In the genomic region with DNA sequence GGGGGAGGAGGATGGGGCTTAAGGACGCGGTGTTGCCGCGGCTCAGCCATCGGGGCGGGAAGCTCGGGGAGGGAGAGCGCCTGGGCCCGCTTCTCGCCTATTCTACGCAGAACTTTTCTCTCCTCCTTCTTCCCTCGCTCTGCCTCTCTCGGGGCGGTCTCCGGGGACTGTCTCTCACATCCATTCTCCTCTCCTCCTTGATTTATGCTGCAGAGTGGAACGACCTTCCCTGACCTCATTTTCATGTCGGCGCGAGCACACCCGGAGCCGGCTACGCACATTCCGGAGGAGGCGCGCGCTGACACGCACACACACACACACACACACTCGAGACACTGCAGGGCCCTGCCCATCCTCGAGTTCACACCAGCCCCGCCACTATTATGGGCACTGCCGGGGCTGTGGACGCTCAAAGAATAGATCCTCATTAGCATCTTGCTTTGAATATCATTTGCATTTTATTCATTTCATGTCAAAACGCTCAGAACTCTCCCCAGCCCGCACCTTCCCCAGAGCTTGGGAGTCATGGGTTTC, we compare ENCODE assay signal across 9 cellular contexts. TPM values are rescaled to one million over a fixed set of nuclear protein-coding genes. Genes with fewer than 3 reads are reported as not detected.
A peak's percentile ranks its signal among the peaks of the same experiment; 100 is the strongest.
DNase-seq lines count a peak whose midpoint lies in the region.
"Had no signal": no experiment of that assay in that cellular context is flagged by ENCODE, and none has a peak within 500 bp of the region (broad histone marks: within the 10 kb centered on the region; RNA-seq: fewer than 3 reads in every experiment).

No MANE protein-coding gene starts in this region.

- peak overlapping the region; percentile 61 for H3K4me3 Mint-ChIP-seq in activated T-helper 2 cell treated with anti-CD3 and anti-CD28 coated beads, Interferon-gamma antibody, Interleukin-2, Interleukin-4, amounts not matched to agents 10 μg/mL and 5 μg/mL and 100 μg/mL, durations not matched to agents 14 hours and 24 hours and 36 hours (ENCODE audit: low read depth)

- intact Hi-C loops in activated T-helper 2 cell treated with anti-CD3 and anti-CD28 coated beads, Interferon-gamma antibody, Interleukin-2, Interleukin-4, amounts not matched to agents 10 μg/mL and 5 μg/mL and 100 μg/mL, durations not matched to agents 14 hours and 24 hours and 36 hours (cut with micrococcal nuclease): no loop called here

- H3K9me3 Mint-ChIP-seq in activated T-helper 2 cell treated with anti-CD3 and anti-CD28 coated beads, Interferon-gamma antibody, Interleukin-2, Interleukin-4, amounts not matched to agents 10 μg/mL and 5 μg/mL and 100 μg/mL, durations not matched to agents 14 hours and 24 hours and 36 hours: no peaks in the 10 kb centered on the region

- no peaks in the 10 kb centered on the region for H3K36me3 Mint-ChIP-seq in activated T-helper 2 cell treated with anti-CD3 and anti-CD28 coated beads, Interferon-gamma antibody, Interleukin-2, Interleukin-4, amounts not matched to agents 10 μg/mL and 5 μg/mL and 100 μg/mL, durations not matched to agents 14 hours and 24 hours and 36 hours (ENCODE audit: low read depth)

- peaks cover 9% of the 10 kb centered on the region for H3K4me1 Mint-ChIP-seq in activated T-helper 2 cell treated with anti-CD3 and anti-CD28 coated beads, Interferon-gamma antibody, Interleukin-2, Interleukin-4, amounts not matched to agents 10 μg/mL and 5 μg/mL and 100 μg/mL, durations not matched to agents 14 hours and 24 hours and 36 hours (ENCODE audit: low read depth)

- no peaks in the 10 kb centered on the region for H3K9me3 ChIP-seq in iPS-18a (ENCODE audit: control insufficient read depth, low read depth, low read length)

- H3K27me3 Mint-ChIP-seq in activated T-helper 2 cell treated with anti-CD3 and anti-CD28 coated beads, Interferon-gamma antibody, Interleukin-2, Interleukin-4, amounts not matched to agents 10 μg/mL and 5 μg/mL and 100 μg/mL, durations not matched to agents 14 hours and 24 hours and 36 hours (ENCODE audit: low read depth): peaks cover 68% of the 10 kb centered on the region

- H3K27me3 ChIP-seq in iPS-18a (ENCODE audit: control insufficient read depth, insufficient read depth, low read length): peaks cover 95% of the 10 kb centered on the region

- H3K9ac ChIP-seq in iPS-18a (ENCODE audit: low read length): no peak overlapping the region

- DNase-seq in NCI-H510A treated with DMSO at 0.1 percent for 48 hours (lab: John Stamatoyannopoulos, UW) (peak; percentile 13), NCI-H510A (lab: John Stamatoyannopoulos, UW) (no peak), NCI-H226 (no peak)
- no peak for DNase-seq in activated T-helper 2 cell treated with anti-CD3 and anti-CD28 coated beads, Interferon-gamma antibody, Interleukin-2, Interleukin-4, amounts not matched to agents 10 μg/mL and 5 μg/mL and 100 μg/mL, durations not matched to agents 14 hours and 24 hours and 36 hours (ENCODE audit: low spot score)
- peak; percentile 4 for DNase-seq in stimulated activated CD8-positive, alpha-beta memory T cell treated with anti-CD3 and anti-CD28 coated beads, Interleukin-12 subunit alpha, Interleukin-12 subunit beta, amount 100 ng/mL, for 1 hour (ENCODE audit: low read depth)
- DNase-seq in activated effector memory CD4-positive, alpha-beta T cell treated with anti-CD3 and anti-CD28 coated beads, Interleukin-2, amount 50 U/mL, for 16 hours: no peak
- no peak for DNase-seq in activated effector memory CD4-positive, alpha-beta T cell treated with Interleukin-2 at 50 U/mL for 16 hours
- DNase-seq: DND-41 had no signal

- no peak overlapping the region for H3K27ac ChIP-seq in iPS-18a (ENCODE audit: low read length)

- H3K4me1 ChIP-seq in iPS-18a (ENCODE audit: control insufficient read depth, low read depth, low read length): peaks cover 43% of the 10 kb centered on the region

- no peaks in the 10 kb centered on the region for H3K36me3 ChIP-seq in iPS-18a (ENCODE audit: control insufficient read depth, low read depth, low read length)

- peak overlapping the region; percentile 50 for H3K4me3 ChIP-seq in iPS-18a (ENCODE audit: low read length)

- peak overlapping the region; percentile 25 for H3K27ac Mint-ChIP-seq in activated T-helper 2 cell treated with anti-CD3 and anti-CD28 coated beads, Interferon-gamma antibody, Interleukin-2, Interleukin-4, amounts not matched to agents 10 μg/mL and 5 μg/mL and 100 μg/mL, durations not matched to agents 14 hours and 24 hours and 36 hours

RNA-seq across cellular contexts. Expression of a gene that starts 36.7 kb away (rescaled TPM):
- total RNA-seq in activated T-helper 2 cell treated with anti-CD3 and anti-CD28 coated beads, Interferon-gamma antibody, Interleukin-2, Interleukin-4, amounts not matched to agents 10 μg/mL and 5 μg/mL and 100 μg/mL, durations not matched to agents 14 hours and 24 hours and 36 hours: not detected in 2 replicates

Comparison
In these comparisons a context has a peak if more than half of its experiments do, and no peak if none do; other contexts are left out.
1. DNase-seq: peak in NCI-H510A treated with DMSO at 0.1 percent for 48 hours (single experiment) and stimulated activated CD8-positive, alpha-beta memory T cell treated with anti-CD3 and anti-CD28 coated beads, Interleukin-12 subunit alpha, Interleukin-12 subunit beta, amount 100 ng/mL, for 1 hour (single experiment); none in NCI-H510A (single experiment), activated T-helper 2 cell treated with anti-CD3 and anti-CD28 coated beads, Interferon-gamma antibody, Interleukin-2, Interleukin-4, amounts not matched to agents 10 μg/mL and 5 μg/mL and 100 μg/mL, durations not matched to agents 14 hours and 24 hours and 36 hours (single experiment), activated effector memory CD4-positive, alpha-beta T cell treated with anti-CD3 and anti-CD28 coated beads, Interleukin-2, amount 50 U/mL, for 16 hours (single experiment), NCI-H226 (single experiment) and activated effector memory CD4-positive, alpha-beta T cell treated with Interleukin-2 at 50 U/mL for 16 hours (single experiment).